1 cellular context compared by ENCODE assay signal in genomic region chr2:158101384-158101926, GRCh38.
TF ChIP-seq lines count a peak whose summit lies in the region.

UPP2 (plus strand) TSS chr2:158101876; CDS start chr2:158102064, 188 bp downstream.

TF ChIP-seq in HepG2, 621 proteins besides CTCF, POLR2A, EP300 and RAD21 (continued from another document and continues in another):
- TF ChIP-seq JUN (CRISPR knock-in tag; IDR thresholded peaks at IDR 0.05) (no peak), FOSL2 (CRISPR knock-in tag; IDR thresholded peaks at IDR 0.05) (0 out of 2 replicates have a peak, but pooled peaks have one; percentile 7), ZNF609 (CRISPR knock-in tag; IDR thresholded peaks at IDR 0.05; ENCODE audit: borderline replicate concordance) (no peak; the same call in 1 of the 2 replicates), JUNB (CRISPR knock-in tag; IDR thresholded peaks at IDR 0.05; ENCODE audit: borderline replicate concordance) (no peak), ZNF704 (CRISPR knock-in tag; IDR thresholded peaks at IDR 0.05; ENCODE audit: borderline replicate concordance) (no peak), ZNF142 (CRISPR knock-in tag; IDR thresholded peaks at IDR 0.05) (no peak), PRDM10 (CRISPR knock-in tag; IDR thresholded peaks at IDR 0.05; ENCODE audit: low read depth) (no peak), YEATS2 (CRISPR knock-in tag; IDR thresholded peaks at IDR 0.05; ENCODE audit: borderline replicate concordance) (no peak), THAP9 (CRISPR knock-in tag; IDR thresholded peaks at IDR 0.05; ENCODE audit: borderline replicate concordance) (no peak), ZFAT (CRISPR knock-in tag; conservative IDR thresholded peaks at IDR 0.05) (no peak), ZMYM4 (CRISPR knock-in tag; IDR thresholded peaks at IDR 0.05) (peak; percentile 63), THAP7 (CRISPR knock-in tag; IDR thresholded peaks at IDR 0.05) (no peak), PHF20 (CRISPR knock-in tag; IDR thresholded peaks at IDR 0.05) (no peak), ASH2L (IDR thresholded peaks at IDR 0.05; ENCODE audit: insufficient read length, low read depth, low read length) (no peak), KDM6A (CRISPR knock-in tag; IDR thresholded peaks at IDR 0.05; ENCODE audit: low read depth) (0 out of 2 replicates have a peak, but pooled peaks have one; percentile 37), NR2C2 (CRISPR knock-in tag; IDR thresholded peaks at IDR 0.05; ENCODE audit: borderline replicate concordance) (peak; percentile 28; the same call in 1 of the 2 replicates), ARID3A (IDR thresholded peaks at IDR 0.05; ENCODE audit: low read depth, low read length) (no peak), HDAC1 (CRISPR knock-in tag; IDR thresholded peaks at IDR 0.05) (peak; percentile 34; the same call in 1 of the 2 replicates), PPARG (CRISPR knock-in tag; conservative IDR thresholded peaks at IDR 0.05) (peak; percentile 57; the same call in 1 of the 2 replicates), ZNF207 (IDR thresholded peaks at IDR 0.05; ENCODE audit: borderline replicate concordance) (no peak), ZNF136 (CRISPR knock-in tag; IDR thresholded peaks at IDR 0.05; ENCODE audit: low read depth) (no peak), NFAT5 (CRISPR knock-in tag; IDR thresholded peaks at IDR 0.05) (no peak)
